In the genomic region with DNA sequence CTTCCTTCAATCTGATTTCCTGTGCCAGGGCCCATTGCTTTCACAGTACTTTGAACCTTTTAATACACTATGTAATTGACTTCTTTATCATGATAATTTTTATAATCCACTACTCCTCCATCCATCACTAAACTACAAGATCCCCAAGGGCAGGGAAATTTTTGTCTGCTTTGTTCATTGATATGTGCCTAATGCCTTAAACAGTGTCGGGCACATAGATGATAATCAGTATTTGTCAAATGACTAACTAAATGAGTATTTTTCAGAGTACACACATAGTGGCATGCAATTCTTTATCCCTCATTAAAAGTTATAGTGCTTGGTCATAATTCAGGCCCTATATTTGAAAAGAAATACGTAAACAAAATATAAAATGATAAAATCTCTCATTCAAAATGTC, we compare ENCODE assay signal across 32 cellular contexts. TPM values are rescaled to one million over a fixed set of nuclear protein-coding genes. Genes with fewer than 3 reads are reported as not detected.
"Had no signal": no experiment of that assay in that cellular context is flagged by ENCODE, and none has a peak within 500 bp of the region (broad histone marks: within the 10 kb centered on the region; RNA-seq: fewer than 3 reads in every experiment).

No MANE protein-coding gene starts in this region.

- H3K27me3 Mint-ChIP-seq: activated CD4-positive, alpha-beta T cell treated with anti-CD3 and anti-CD28 coated beads, Interleukin-2, amount 10 ng/mL, durations not matched to agents 7 days and 5 days; activated naive CD4-positive, alpha-beta T cell treated with anti-CD3 and anti-CD28 coated beads, Interleukin-2, amount 50 U/mL, for 24 hours; stimulated activated naive B cell treated with anti-CD40 and anti-IgM and Interleukin-4, amounts not matched to agents 10 μg/mL and 1 μg/mL and 100 μg/mL, for 72 hours had no signal

- H3K9me3 Mint-ChIP-seq: activated CD4-positive, alpha-beta T cell treated with anti-CD3 and anti-CD28 coated beads, Interleukin-2, amount 10 ng/mL, durations not matched to agents 7 days and 5 days; activated CD8-positive, alpha-beta T cell treated with anti-CD3 and anti-CD28 coated beads for 36 hours; activated naive CD4-positive, alpha-beta T cell treated with anti-CD3 and anti-CD28 coated beads, Interleukin-2, amount 50 U/mL, for 24 hours; activated naive CD8-positive, alpha-beta T cell treated with anti-CD3 and anti-CD28 coated beads, Interleukin-2, amount 50 U/mL, for 24 hours; activated T-cell treated with anti-CD3 and anti-CD28 coated beads, Interleukin-2, amount 50 U/mL, for 4 hours; activated T-helper 2 cell treated with anti-CD3 and anti-CD28 coated beads, Interferon-gamma antibody, Interleukin-2, Interleukin-4, amounts not matched to agents 10 μg/mL and 5 μg/mL and 100 μg/mL, durations not matched to agents 14 hours and 24 hours and 36 hours; effector memory CD8-positive, alpha-beta T cell; neural crest cell; stimulated activated naive B cell treated with anti-CD40 and anti-IgM and Interleukin-4, amounts not matched to agents 10 μg/mL and 1 μg/mL and 100 μg/mL, for 72 hours had no signal

- H3K9me3 ChIP-seq: gastroesophageal sphincter, psoas muscle, sigmoid colon, tibial nerve had no signal

- H3K4me3 ChIP-seq: gastroesophageal sphincter, psoas muscle, sigmoid colon, smooth muscle cell, tibial nerve had no signal

- H3K9ac ChIP-seq: parathyroid adenoma had no signal

- H3K36me3 Mint-ChIP-seq: activated naive CD4-positive, alpha-beta T cell treated with anti-CD3 and anti-CD28 coated beads, Interleukin-2, amount 50 U/mL, for 24 hours; stimulated activated naive B cell treated with anti-CD40 and anti-IgM and Interleukin-4, amounts not matched to agents 10 μg/mL and 1 μg/mL and 100 μg/mL, for 72 hours had no signal

- H3K27me3 ChIP-seq: sigmoid colon had no signal

- H3K4me3 Mint-ChIP-seq: activated CD4-positive, alpha-beta T cell treated with anti-CD3 and anti-CD28 coated beads, Interleukin-2, amount 10 ng/mL, durations not matched to agents 7 days and 5 days; activated CD8-positive, alpha-beta T cell treated with anti-CD3 and anti-CD28 coated beads for 36 hours; activated naive CD4-positive, alpha-beta T cell treated with anti-CD3 and anti-CD28 coated beads, Interleukin-2, amount 50 U/mL, for 24 hours; activated naive CD8-positive, alpha-beta T cell treated with anti-CD3 and anti-CD28 coated beads, Interleukin-2, amount 50 U/mL, for 24 hours; activated T-cell treated with anti-CD3 and anti-CD28 coated beads, Interleukin-2, amount 50 U/mL, for 4 hours; effector memory CD8-positive, alpha-beta T cell; neural crest cell; stimulated activated naive B cell treated with anti-CD40 and anti-IgM and Interleukin-4, amounts not matched to agents 10 μg/mL and 1 μg/mL and 100 μg/mL, for 72 hours had no signal

- H3K27ac Mint-ChIP-seq: activated CD4-positive, alpha-beta T cell treated with anti-CD3 and anti-CD28 coated beads, Interleukin-2, amount 10 ng/mL, durations not matched to agents 7 days and 5 days; activated CD8-positive, alpha-beta T cell treated with anti-CD3 and anti-CD28 coated beads for 36 hours; activated naive CD8-positive, alpha-beta T cell treated with anti-CD3 and anti-CD28 coated beads, Interleukin-2, amount 50 U/mL, for 24 hours; activated T-helper 2 cell treated with anti-CD3 and anti-CD28 coated beads, Interferon-gamma antibody, Interleukin-2, Interleukin-4, amounts not matched to agents 10 μg/mL and 5 μg/mL and 100 μg/mL, durations not matched to agents 14 hours and 24 hours and 36 hours; effector memory CD8-positive, alpha-beta T cell had no signal

- H3K4me2 ChIP-seq: smooth muscle cell had no signal

- H3K4me1 ChIP-seq: parathyroid adenoma had no signal

- DNase-seq: activated CD4-positive, CD25-positive, alpha-beta regulatory T cell treated with anti-CD3 and anti-CD28 coated beads, Interleukin-2, amount 50 U/mL, for 72 hours; activated naive CD8-positive, alpha-beta T cell treated with anti-CD3 and anti-CD28 coated beads, Interleukin-2, amount 50 U/mL, for 24 hours; activated T-cell treated with anti-CD3 and anti-CD28 coated beads, Interleukin-2, amount 50 U/mL, for 4 hours; cortex of kidney; left cardiac atrium; left ventricle myocardium superior; psoas muscle; sigmoid colon; stimulated activated CD4-positive, alpha-beta T cell treated with anti-CD3 and anti-CD28 coated beads, Interleukin-1b, Interleukin-23, amount 100 ng/mL, for 48 hours; stimulated activated CD4-positive, alpha-beta T cell treated with anti-CD3 and anti-CD28 coated beads, Interleukin-4, amount 100 ng/mL, for 4 hours; stimulated activated CD8-positive, alpha-beta memory T cell treated with anti-CD3 and anti-CD28 coated beads, Interleukin-4, amount 100 ng/mL, for 48 hours; stimulated activated naive B cell treated with anti-CD40 and anti-IgM and Interleukin-4, amounts not matched to agents 10 μg/mL and 1 μg/mL and 100 μg/mL, for 72 hours; T-helper 9 cell had no signal

- ATAC-seq: activated CD8-positive, alpha-beta T cell treated with anti-CD3 and anti-CD28 coated beads for 36 hours; activated naive CD8-positive, alpha-beta T cell treated with anti-CD3 and anti-CD28 coated beads, Interleukin-2, amount 50 U/mL, for 24 hours; activated T-cell treated with anti-CD3 and anti-CD28 coated beads, Interleukin-2, amount 50 U/mL, for 4 hours; gastroesophageal sphincter; left cardiac atrium; left ventricle myocardium superior; stimulated activated naive B cell treated with anti-CD40 and anti-IgM and Interleukin-4, amounts not matched to agents 10 μg/mL and 1 μg/mL and 100 μg/mL, for 72 hours had no signal

- H3K27ac ChIP-seq: gastroesophageal sphincter, parathyroid adenoma, psoas muscle, tibial nerve, WERI-Rb-1 had no signal

- H3K36me3 ChIP-seq: gastroesophageal sphincter, sigmoid colon, tibial nerve, WERI-Rb-1 had no signal

- H2AFZ ChIP-seq: parathyroid adenoma had no signal

RNA-seq across cellular contexts. Expression of gene C2orf78, which starts 39.4 kb away (rescaled TPM):
- total RNA-seq: activated CD4-positive, alpha-beta T cell treated with anti-CD3 and anti-CD28 coated beads, Interleukin-2, amount 10 ng/mL, durations not matched to agents 7 days and 5 days; activated CD8-positive, alpha-beta T cell treated with anti-CD3 and anti-CD28 coated beads for 36 hours; activated T-cell treated with anti-CD3 and anti-CD28 coated beads, Interleukin-2, amount 50 U/mL, for 4 hours; activated T-helper 2 cell treated with anti-CD3 and anti-CD28 coated beads, Interferon-gamma antibody, Interleukin-2, Interleukin-4, amounts not matched to agents 10 μg/mL and 5 μg/mL and 100 μg/mL, durations not matched to agents 14 hours and 24 hours and 36 hours; chondrocyte; fibroblast of lung; fibroblast of villous mesenchyme; gastroesophageal sphincter; left cardiac atrium; left ventricle myocardium superior; lung microvascular endothelial cell; mucosa of gallbladder; neural crest cell; psoas muscle; sigmoid colon; smooth muscle cell; T-helper 1 cell treated with Interleukin-12 subunit alpha and Interleukin-12 subunit beta and Interleukin-4 antibody, amounts not matched to agents 30 ng/mL and 1 ng/mL, for 36 hours; temporal lobe; tibial nerve; ureter had no signal
